ENCODE assay signal across 25 cellular contexts in genomic region chr10:97186911-97187310, GRCh38. TPM values are rescaled to one million over a fixed set of nuclear protein-coding genes. Genes with fewer than 3 reads are reported as not detected.
"Had no signal": no experiment of that assay in that cellular context is flagged by ENCODE, and none has a peak within 500 bp of the region (broad histone marks: within the 10 kb centered on the region; RNA-seq: fewer than 3 reads in every experiment).

No MANE protein-coding gene starts in this region.

- H3K27ac Mint-ChIP-seq: dendritic cell treated with granulocyte-macrophage colony-stimulating factor and Interleukin-4, amounts not matched to agents 40 ng/mL and 50 ng/mL, for 4 days; natural killer cell had no signal

- DNase-seq: activated CD4-positive, alpha-beta T cell treated with anti-CD3 and anti-CD28 coated beads, Interleukin-2, amount 50 U/mL, for 1 hour; activated CD4-positive, CD25-positive, alpha-beta regulatory T cell treated with anti-CD3 and anti-CD28 coated beads, Interleukin-2, amount 50 U/mL, for 72 hours; activated CD8-positive, alpha-beta memory T cell treated with anti-CD3 and anti-CD28 coated beads, Interleukin-2, amount 50 U/mL, for 4 hours; activated effector memory CD4-positive, alpha-beta T cell treated with anti-CD3 and anti-CD28 coated beads, Interleukin-2, amount 50 U/mL, for 16 hours; activated naive CD4-positive, alpha-beta T cell treated with anti-CD3 and anti-CD28 coated beads, Interleukin-2, amount 50 U/mL, for 16 hours; activated T-cell treated with anti-CD3 and anti-CD28 coated beads, Interleukin-2, amount 50 U/mL, for 4 hours; effector CD8-positive, alpha-beta T cell; heart right ventricle; mesenchymal stem cell; natural killer cell; psoas muscle; right cardiac atrium; stimulated activated CD4-positive, alpha-beta T cell treated with anti-CD3 and anti-CD28 coated beads, Interleukin-15, amount 100 ng/mL, for 24 hours; stimulated activated CD4-positive, alpha-beta T cell treated with anti-CD3 and anti-CD28 coated beads, Interleukin-2, amount 100 ng/mL, for 48 hours; T-helper 1 cell; T-helper 9 cell; transverse colon had no signal

- ATAC-seq: esophagus mucosa, gastroesophageal sphincter, heart right ventricle, natural killer cell, psoas muscle, right cardiac atrium, SK-N-SH treated with all-trans-retinoic acid at 6 μM for 48 hours had no signal

- H3K36me3 Mint-ChIP-seq: natural killer cell had no signal

- H3K9me3 Mint-ChIP-seq: activated T-cell treated with anti-CD3 and anti-CD28 coated beads, Interleukin-2, amount 50 U/mL, for 4 hours; dendritic cell treated with granulocyte-macrophage colony-stimulating factor and Interleukin-4, amounts not matched to agents 40 ng/mL and 50 ng/mL, for 4 days; natural killer cell; stimulated activated naive CD8-positive, alpha-beta T cell treated with anti-CD3 and anti-CD28 coated beads, Interleukin-15, Interleukin-2, amounts not matched to agents 100 ng/mL and 50 ng/mL, for 24 hours had no signal

- H3K36me3 ChIP-seq: ascending aorta, gastroesophageal sphincter, heart right ventricle, suprapubic skin, transverse colon had no signal

- H3K4me3 Mint-ChIP-seq: dendritic cell treated with granulocyte-macrophage colony-stimulating factor and Interleukin-4, amounts not matched to agents 40 ng/mL and 50 ng/mL, for 4 days; natural killer cell; stimulated activated naive CD8-positive, alpha-beta T cell treated with anti-CD3 and anti-CD28 coated beads, Interleukin-15, Interleukin-2, amounts not matched to agents 100 ng/mL and 50 ng/mL, for 24 hours had no signal

- H3K9me3 ChIP-seq: ascending aorta, gastroesophageal sphincter, heart right ventricle, psoas muscle, suprapubic skin, transverse colon had no signal

- H3K4me1 Mint-ChIP-seq: natural killer cell had no signal

- H3K27ac ChIP-seq: ascending aorta, gastroesophageal sphincter, heart right ventricle, psoas muscle, suprapubic skin, transverse colon had no signal

- H3K4me3 ChIP-seq: ascending aorta, gastroesophageal sphincter, heart right ventricle, psoas muscle, suprapubic skin, transverse colon had no signal

RNA-seq across cellular contexts. Expression of gene SLIT1, which starts 1.2 kb away (rescaled TPM):
- total RNA-seq: ascending aorta, chondrocyte had no signal
